ENCODE assay signal across 15 cellular contexts in genomic region chr3:119538772-119539171, GRCh38.
DNase-seq lines count a peak whose midpoint lies in the region; ATAC-seq and TF ChIP-seq lines count a peak whose summit lies in the region.
"Had no signal": no experiment of that assay in that cellular context is flagged by ENCODE, and none has a peak within 500 bp of the region (broad histone marks: within the 10 kb centered on the region; RNA-seq: fewer than 3 reads in every experiment).

No MANE protein-coding gene starts in this region.

- peaks cover 53% of the 10 kb centered on the region; the same call in 1 of the 2 replicates for H3K79me2 ChIP-seq in SU-DHL-6 (ENCODE audit: insufficient read depth, low read length)

- no peak overlapping the region for H2AFZ ChIP-seq in SU-DHL-6 (ENCODE audit: low read depth, low read length, severe bottlenecking)

- no peak for DNase-seq in activated naive CD4-positive, alpha-beta T cell (lab: John Stamatoyannopoulos, UW)
- DNase-seq in NCI-H2029 (lab: John Stamatoyannopoulos, UW), result no peak
- no peak for DNase-seq in effector CD8-positive, alpha-beta T cell (lab: John Stamatoyannopoulos, UW)
- DNase-seq: COR-L47, H9, KBM-7, NCI-H1105, NCI-H1694 treated with DMSO at 0.1 percent for 48 hours, NCI-H69 had no signal

- peak overlapping the region; percentile 68 for H3K4me2 ChIP-seq in SU-DHL-6 (ENCODE audit: low read depth, low read length, poor library complexity, severe bottlenecking)

- TF ChIP-seq CTCF in SU-DHL-6 (IDR thresholded peaks at IDR 0.05; ENCODE audit: insufficient read depth, low read length, poor library complexity, severe bottlenecking), result no peak

- peak; percentile 40 for ATAC-seq in GM18498 (IDR thresholded peaks at IDR 0.05; ENCODE audit: unreplicated experiment)
- ATAC-seq in HG02885 (IDR thresholded peaks at IDR 0.05; ENCODE audit: poor library complexity, unreplicated experiment), result peak; percentile 44
- ATAC-seq in GM21619 (IDR thresholded peaks at IDR 0.05; ENCODE audit: unreplicated experiment), result no peak

- no peaks in the 10 kb centered on the region for H3K9me2 ChIP-seq in SU-DHL-6 (replicated peaks; ENCODE audit: insufficient read depth, low read length)

- H3K36me3 ChIP-seq in SU-DHL-6 (ENCODE audit: low read length), result peaks cover 32% of the 10 kb centered on the region

- no peaks in the 10 kb centered on the region for H3K9me3 ChIP-seq in SU-DHL-6 (ENCODE audit: insufficient read depth, low read length)

- H3K27ac ChIP-seq in SU-DHL-6 (ENCODE audit: low read depth, low read length), result peak overlapping the region; percentile 87
- H3K27ac ChIP-seq: HL-60, SK-N-MC had no signal

- no peaks in the 10 kb centered on the region for H4K20me1 ChIP-seq in SU-DHL-6 (ENCODE audit: low read depth, low read length)

- H3K4me3 ChIP-seq in SU-DHL-6 (ENCODE audit: insufficient read depth, low read length, poor library complexity, severe bottlenecking), result peak overlapping the region; percentile 40
- H3K4me3 ChIP-seq: SK-N-MC had no signal

- H3K27me3 ChIP-seq in SU-DHL-6 (ENCODE audit: low read length), result no peaks in the 10 kb centered on the region

- H3F3A ChIP-seq in SU-DHL-6 (ENCODE audit: insufficient read depth), result peaks cover 13% of the 10 kb centered on the region; the same call in 1 of the 2 replicates

- H3K9ac ChIP-seq in SU-DHL-6 (ENCODE audit: low read length), result peak overlapping the region; percentile 29
